ENCODE assay signal across 18 cellular contexts in genomic region chr18:74200780-74201179, GRCh38. TPM values are rescaled to one million over a fixed set of nuclear protein-coding genes. Genes with fewer than 3 reads are reported as not detected.
A peak's percentile ranks its signal among the peaks of the same experiment; 100 is the strongest.
DNase-seq lines count a peak whose midpoint lies in the region; ATAC-seq and TF ChIP-seq lines count a peak whose summit lies in the region.
"Had no signal": no experiment of that assay in that cellular context is flagged by ENCODE, and none has a peak within 500 bp of the region (broad histone marks: within the 10 kb centered on the region; RNA-seq: fewer than 3 reads in every experiment).

No MANE protein-coding gene starts in this region.

- no peaks in the 10 kb centered on the region for H3K27me3 Mint-ChIP-seq in Caco-2 (ENCODE audit: insufficient read depth, unreplicated experiment)

- no peaks in the 10 kb centered on the region for H3K4me1 Mint-ChIP-seq in Caco-2 (ENCODE audit: low read depth, unreplicated experiment)

- H3K4me1 ChIP-seq in adipocyte (ENCODE audit: control insufficient read depth, insufficient read depth, low read length) (peaks cover 27% of the 10 kb centered on the region), neuronal stem cell (ENCODE audit: control insufficient read depth in 2 of 2, insufficient read depth in 1 of 2, low read depth in 1 of 2, low read length in 2 of 2) (peaks cover 0 to 2% of the 10 kb centered on the region in 2 donors), Caco-2 (no peaks in the 10 kb centered on the region)

- peak overlapping the region; percentile 22 for H2AK5ac ChIP-seq in neuronal stem cell (ENCODE audit: low read depth, low read length)

- no peak overlapping the region for H3K27ac Mint-ChIP-seq in Caco-2 (ENCODE audit: unreplicated experiment)
- H3K27ac Mint-ChIP-seq: CD4-positive, alpha-beta memory T cell; HFFc6 had no signal

- no peak overlapping the region for H2AFZ ChIP-seq in neuronal stem cell (ENCODE audit: low read length)
- H2AFZ ChIP-seq: GM23248 had no signal

- no peak overlapping the region for H3K14ac ChIP-seq in neuronal stem cell (ENCODE audit: low read length)

- H3K9me3 ChIP-seq in adipocyte (ENCODE audit: control insufficient read depth, low read length) (no peaks in the 10 kb centered on the region), neuronal stem cell (replicated peaks in 1 of 2; ENCODE audit: control insufficient read depth in 2 of 2, insufficient read depth in 1 of 2, low read depth in 1 of 2, low read length in 2 of 2) (peaks cover 0 to 3% of the 10 kb centered on the region in 2 donors), Caco-2 (no peaks in the 10 kb centered on the region)

- no peaks in the 10 kb centered on the region for H3K79me1 ChIP-seq in neuronal stem cell (ENCODE audit: low read depth, low read length)

- intact Hi-C loops in Caco-2 (cut with micrococcal nuclease; ENCODE audit: unreplicated experiment) = no loop called here

- H3K4me2 ChIP-seq in neuronal stem cell (ENCODE audit: insufficient read depth, low read length, poor library complexity, severe bottlenecking) = no peak overlapping the region

- no peak for ATAC-seq in left lobe of liver
- ATAC-seq: HCT116 had no signal

- no peak overlapping the region for H2BK120ac ChIP-seq in neuronal stem cell (ENCODE audit: low read depth, low read length)

- CTCF ChIA-PET in Caco-2 (lab: Charles Lee) = no interaction called here

- no peaks in the 10 kb centered on the region for H3K9me3 Mint-ChIP-seq in Caco-2 (ENCODE audit: unreplicated experiment)
- H3K9me3 Mint-ChIP-seq: CD4-positive, alpha-beta memory T cell had no signal

- no peak overlapping the region for H3K4ac ChIP-seq in neuronal stem cell (ENCODE audit: low read length)

- no TSS peak for BruUV-seq in Caco-2 (replicated peaks; lab: Mats Ljungman, UMichigan)

- H3K36me3 Mint-ChIP-seq in Caco-2 (ENCODE audit: insufficient read depth, unreplicated experiment) = peaks cover 15% of the 10 kb centered on the region
- H3K36me3 Mint-ChIP-seq: CD4-positive, alpha-beta memory T cell had no signal

- H3K9ac ChIP-seq in adipocyte (ENCODE audit: low read length) (peak overlapping the region; percentile 16), neuronal stem cell (ENCODE audit: low read depth, low read length, poor library complexity) (no peak overlapping the region)
- H3K9ac ChIP-seq: GM23248 had no signal

- H3K27ac ChIP-seq in neuronal stem cell (replicated peaks; ENCODE audit: low read length) = no peak overlapping the region
- H3K27ac ChIP-seq: C4-2B, GM23248 had no signal

- H3K4me3 ChIP-seq in adipocyte (ENCODE audit: low read length) = no peak overlapping the region
- no peak overlapping the region for H3K4me3 ChIP-seq in neuronal stem cell (ENCODE audit: low read length in 2 of 2)
- no peak overlapping the region for H3K4me3 ChIP-seq in Caco-2 (ENCODE audit: low read depth, low read length)
- H3K4me3 ChIP-seq: GM23248 had no signal

- no peak overlapping the region for H4K8ac ChIP-seq in neuronal stem cell (ENCODE audit: low read depth, low read length)

- no peak overlapping the region for H3K4me3 Mint-ChIP-seq in Caco-2 (ENCODE audit: unreplicated experiment)
- H3K4me3 Mint-ChIP-seq: CD4-positive, alpha-beta memory T cell; HFFc6 had no signal

- H3K23ac ChIP-seq in neuronal stem cell (ENCODE audit: low read depth, low read length, poor library complexity) = no peak overlapping the region

- H2BK12ac ChIP-seq in neuronal stem cell (ENCODE audit: low read length) = no peak overlapping the region

- H3K36me3 ChIP-seq in adipocyte (ENCODE audit: control insufficient read depth, insufficient read depth, low read length, severe bottlenecking) = no peaks in the 10 kb centered on the region
- H3K36me3 ChIP-seq in neuronal stem cell (replicated peaks in 1 of 2; ENCODE audit: control insufficient read depth in 2 of 2, insufficient read depth in 2 of 2, low read length in 2 of 2) = no peaks in the 10 kb centered on the region
- H3K36me3 ChIP-seq in Caco-2 (ENCODE audit: control insufficient read depth, insufficient read depth, low read length) = no peaks in the 10 kb centered on the region

- POLR2A ChIA-PET in Caco-2 (lab: Charles Lee) = no interaction called here

- TF ChIP-seq CTCF in Caco-2 (IDR thresholded peaks at IDR 0.05; ENCODE audit: insufficient read depth in 1 of 2, low read depth in 1 of 2, low read length in 1 of 2, severe bottlenecking in 1 of 2, unreplicated experiment in 1 of 2) = no peak

- DNase-seq in adipocyte (ENCODE audit: low read depth) (no peak), left lobe of liver (ENCODE audit: low spot score) (peak; percentile 39), neuronal stem cell (ENCODE audit: low spot score) (no peak), ureter (ENCODE audit: low spot score) (peak; percentile 32), retina (no peak), Caco-2 (no peak), SW 1271 (lab: John Stamatoyannopoulos, UW) (no peak)
- DNase-seq: ACHN; Calu3; CD4-positive, alpha-beta memory T cell; DMS79 treated with DMSO at 0.1 percent for 48 hours; GF-D8; GM23248; H7; HFFc6; KG1 had no signal

- H3K27me3 ChIP-seq in adipocyte (replicated peaks; ENCODE audit: control insufficient read depth, insufficient read depth, low read length) (no peaks in the 10 kb centered on the region), neuronal stem cell (ENCODE audit: control insufficient read depth in 3 of 3, insufficient read depth in 3 of 3, low read depth in 1 of 3, low read length in 3 of 3) (peaks cover 0 to 7% (median 0%) of the 10 kb centered on the region in 3 experiments), Caco-2 (replicated peaks; ENCODE audit: control insufficient read depth, insufficient read depth, low read length) (no peaks in the 10 kb centered on the region)

- no peak overlapping the region for H2BK15ac ChIP-seq in neuronal stem cell (ENCODE audit: low read length)

- no peak overlapping the region for H4K91ac ChIP-seq in neuronal stem cell (ENCODE audit: low read depth, low read length, poor library complexity)

- WGBS in neuronal stem cell (ENCODE audit: extremely low coverage in 2 of 2, insufficient read length in 2 of 2, insufficient replicate concordance in 1 of 2), 2 donors = no CpG with 5 or more reads among the region's 17 CpGs

- H3K18ac ChIP-seq in neuronal stem cell (ENCODE audit: low read length) = no peak overlapping the region

- no peak overlapping the region for H2BK5ac ChIP-seq in neuronal stem cell (ENCODE audit: low read length)

RNA-seq across cellular contexts. Expression of gene TIMM21, which starts 52.5 kb away (rescaled TPM):
- total RNA-seq in left lobe of liver (18.2 TPM), ureter (36.0 TPM), Caco-2 (2022) (15.6 and 21.0 TPM in 2 replicates)
- 17.2 TPM for polyA plus RNA-seq in neuronal stem cell (2013, experiment 1 of 2)
- 18.9 TPM for polyA plus RNA-seq in neuronal stem cell (2013, experiment 2 of 2)

RNA-seq across cellular contexts. Expression of gene FBXO15, which starts 53.1 kb away (rescaled TPM):
- total RNA-seq in left lobe of liver = 0.58 TPM
- 2.6 TPM for polyA plus RNA-seq in neuronal stem cell (2013, experiment 1 of 2)
- polyA plus RNA-seq in neuronal stem cell (2013, experiment 2 of 2) = 2.5 TPM
- total RNA-seq in ureter = 2.2 TPM
- 0.29 TPM in 1 of 2 replicates, not detected in the other for total RNA-seq in Caco-2 (2022)

Comparison
In these comparisons a context has a peak if more than half of its experiments do, and no peak if none do; other contexts are left out.
1. DNase-seq: peak in left lobe of liver (single experiment) and ureter (single experiment); none in adipocyte (single experiment), neuronal stem cell (single experiment), retina (single experiment), Caco-2 (0 of 2) and SW 1271 (0 of 2).